In the genomic region with DNA sequence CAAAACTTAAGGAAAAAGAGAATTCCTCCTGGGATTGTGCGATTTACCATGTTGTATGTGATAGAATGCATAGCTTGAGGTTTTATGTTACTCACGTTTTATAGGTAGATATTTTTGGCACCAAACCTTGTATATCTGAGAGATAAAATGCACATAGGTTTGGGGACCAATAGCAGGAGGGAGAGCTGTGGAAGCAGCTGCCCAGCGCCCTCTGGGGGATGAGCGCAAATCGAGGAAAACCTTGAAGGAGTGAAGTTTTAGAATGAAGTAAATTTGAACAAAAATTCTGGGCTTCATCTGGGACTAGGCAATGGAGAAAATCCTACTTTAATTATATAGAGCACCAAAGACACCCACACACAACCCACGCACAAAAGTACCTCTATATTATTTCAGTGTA, we compare ENCODE assay signal across 11 cellular contexts.
A peak's percentile ranks its signal among the peaks of the same experiment; 100 is the strongest.
DNase-seq lines count a peak whose midpoint lies in the region; ATAC-seq and TF ChIP-seq lines count a peak whose summit lies in the region.
"Had no signal": no experiment of that assay in that cellular context is flagged by ENCODE, and none has a peak within 500 bp of the region (broad histone marks: within the 10 kb centered on the region; RNA-seq: fewer than 3 reads in every experiment).

No MANE protein-coding gene starts in this region.

- DNase-seq in HEK293T (ENCODE audit: extremely low spot score) (peak; percentile 12), SJCRH30 (peak; percentile 8 to 27), mesendoderm (peak; percentile 44), retina (no peak), aorta (no peak)
- no peak for DNase-seq in stimulated activated CD4-positive, alpha-beta T cell treated with anti-CD3 and anti-CD28 coated beads, Interleukin-2, amount 100 ng/mL, for 48 hours
- DNase-seq: effector CD4-positive, alpha-beta T cell; stimulated activated naive CD4-positive, alpha-beta T cell treated with Interleukin-2 at 50 U/mL for 16 hours had no signal

- no CpG with 5 or more reads among the region's 6 CpGs for WGBS in mesendoderm (ENCODE audit: extremely low coverage, insufficient coverage, low lambda C conversion rate)
- 47 to 50% methylated on average over 6 of the region's 6 CpGs for WGBS in aorta, 2 donors

- TF ChIP-seq CTCF in DOHH2 (IDR thresholded peaks at IDR 0.05; ENCODE audit: low read depth, low read length, poor library complexity, severe bottlenecking), result peak; percentile 42

- no peak overlapping the region for H3K18ac ChIP-seq in mesendoderm (ENCODE audit: low read length)

- no peak overlapping the region for H3K56ac ChIP-seq in mesendoderm (ENCODE audit: low read length)

- no peak overlapping the region for H2AK5ac ChIP-seq in mesendoderm (ENCODE audit: low read length)

- ATAC-seq in esophagus mucosa (no peak), aorta (ENCODE audit: low FRiP score) (no peak)

- H4K5ac ChIP-seq in mesendoderm (ENCODE audit: low read length), result no peak overlapping the region

- H2BK5ac ChIP-seq in mesendoderm (ENCODE audit: low read length), result no peak overlapping the region

- H3K36me3 ChIP-seq in DOHH2 (ENCODE audit: control insufficient read depth, low read length) (no peaks in the 10 kb centered on the region), SJCRH30 (no peaks in the 10 kb centered on the region), mesendoderm (ENCODE audit: control insufficient read depth, insufficient read depth, low read length) (no peaks in the 10 kb centered on the region), aorta (ENCODE audit: control insufficient read depth in 1 of 2, insufficient read depth in 2 of 2, low read length in 1 of 2) (no peaks in the 10 kb centered on the region)

- no peaks in the 10 kb centered on the region for H3K9me2 ChIP-seq in DOHH2 (replicated peaks; ENCODE audit: control insufficient read depth, low read length)

- H3K4ac ChIP-seq in mesendoderm (ENCODE audit: low read depth, low read length), result no peak overlapping the region

- intact Hi-C loops in aorta (cut with DNase I), result no loop called here

- peak overlapping the region; percentile 61 for H2BK120ac ChIP-seq in mesendoderm (ENCODE audit: low read depth, low read length)

- no peak overlapping the region for H2BK15ac ChIP-seq in mesendoderm (replicated peaks; ENCODE audit: low read depth)

- POLR2A ChIA-PET in HEK293T (lab: Yijun Ruan, JAX), result no interaction called here

- H3K27ac ChIP-seq in DOHH2 (ENCODE audit: low read depth, low read length) (no peak overlapping the region), SJCRH30 (no peak overlapping the region), mesendoderm (ENCODE audit: low read depth, low read length) (no peak overlapping the region), aorta (ENCODE audit: low read depth in 1 of 2, low read length in 2 of 2) (no peak overlapping the region)
- H3K27ac ChIP-seq: SK-N-MC had no signal

- H3K79me2 ChIP-seq in DOHH2 (ENCODE audit: control insufficient read depth, low read length) (no peaks in the 10 kb centered on the region), mesendoderm (ENCODE audit: control insufficient read depth, insufficient read depth, low read length) (no peaks in the 10 kb centered on the region)

- no peaks in the 10 kb centered on the region for H3F3A ChIP-seq in DOHH2 (ENCODE audit: control insufficient read depth, insufficient read depth)

- H3K23ac ChIP-seq in mesendoderm (ENCODE audit: low read length), result no peak overlapping the region

- CTCF ChIA-PET in HEK293T (lab: Yijun Ruan, JAX), result interaction anchor here (0.7 kb wide), 1 partner anchor 10 kb away, joined by 4 read pairs; no protein-coding TSS in a partner anchor

- no peak overlapping the region for H4K8ac ChIP-seq in mesendoderm (ENCODE audit: low read depth, low read length)

- H3K4me3 ChIP-seq in DOHH2 (ENCODE audit: low read length), result no peak overlapping the region
- H3K4me3 ChIP-seq in SJCRH30, result no peak overlapping the region
- no peak overlapping the region for H3K4me3 ChIP-seq in mesendoderm (ENCODE audit: low read length)
- no peak overlapping the region for H3K4me3 ChIP-seq in aorta (ENCODE audit: low read length in 2 of 2)
- H3K4me3 ChIP-seq: SK-N-MC had no signal

- peaks cover 3% of the 10 kb centered on the region for H3K79me1 ChIP-seq in mesendoderm (ENCODE audit: low read length)

- no peaks in the 10 kb centered on the region for H4K20me1 ChIP-seq in DOHH2 (ENCODE audit: control insufficient read depth, insufficient read depth, low read depth, low read length)

- H3K27me3 ChIP-seq in DOHH2 (ENCODE audit: control insufficient read depth, low read length) (no peaks in the 10 kb centered on the region), SJCRH30 (no peaks in the 10 kb centered on the region), mesendoderm (ENCODE audit: insufficient read depth, low read length, poor library complexity) (no peaks in the 10 kb centered on the region), aorta (ENCODE audit: control insufficient read depth in 1 of 2, insufficient read depth in 2 of 2, low read length in 1 of 2) (no peaks in the 10 kb centered on the region)

- H3K4me1 ChIP-seq in DOHH2 (ENCODE audit: control insufficient read depth, low read length) (no peaks in the 10 kb centered on the region), SJCRH30 (no peaks in the 10 kb centered on the region), mesendoderm (ENCODE audit: control insufficient read depth, low read depth, low read length) (no peaks in the 10 kb centered on the region), aorta (ENCODE audit: control insufficient read depth in 1 of 2, insufficient read depth in 2 of 2, low read length in 2 of 2) (peaks cover 2 to 3% of the 10 kb centered on the region in 2 donors)

- H3K9me3 ChIP-seq in DOHH2 (ENCODE audit: control insufficient read depth, insufficient read depth, low read length) (no peaks in the 10 kb centered on the region), SJCRH30 (replicated peaks) (no peaks in the 10 kb centered on the region), aorta (ENCODE audit: control insufficient read depth, low read length) (no peaks in the 10 kb centered on the region)

- H3K4me2 ChIP-seq in DOHH2 (ENCODE audit: low read length) (no peak overlapping the region), mesendoderm (ENCODE audit: low read length) (no peak overlapping the region)

- no peak overlapping the region for H3K9ac ChIP-seq in mesendoderm (ENCODE audit: low read length)

TF ChIP-seq in HEK293T, 16 proteins besides CTCF, POLR2A, EP300 and RAD21:
- no peak for TF ChIP-seq LEF1 (IDR thresholded peaks at IDR 0.05; ENCODE audit: borderline replicate concordance)
- TF ChIP-seq FOXK2 (IDR thresholded peaks at IDR 0.05), result no peak
- no peak for TF ChIP-seq ARNT (IDR thresholded peaks at IDR 0.05)
- TF ChIP-seq PKNOX1 (IDR thresholded peaks at IDR 0.05), result no peak
- no peak for TF ChIP-seq FOXM1 (IDR thresholded peaks at IDR 0.05; ENCODE audit: borderline replicate concordance)

Comparison
In these comparisons a context has a peak if more than half of its experiments do, and no peak if none do; other contexts are left out.
1. DNase-seq: peak in HEK293T (single experiment), SJCRH30 (2 of 2) and mesendoderm (single experiment); none in stimulated activated CD4-positive, alpha-beta T cell treated with anti-CD3 and anti-CD28 coated beads, Interleukin-2, amount 100 ng/mL, for 48 hours (0 of 2), retina (single experiment) and aorta (0 of 2).